1 cellular context compared by ENCODE assay signal in genomic region chr17:752002-752619, GRCh38.
TF ChIP-seq lines count a peak whose summit lies in the region.

Gene GEMIN4, minus strand, starts transcription at chr17:752264. Its CDS starts 122 bp downstream, at chr17:752142.

TF ChIP-seq in HepG2, 621 proteins besides CTCF, POLR2A, EP300 and RAD21 (continued from another document and continues in another):
- TF ChIP-seq NR2C2 (CRISPR knock-in tag; IDR thresholded peaks at IDR 0.05; ENCODE audit: borderline replicate concordance) (peak; percentile 46), ETV6 (CRISPR knock-in tag; conservative IDR thresholded peaks at IDR 0.05) (no peak; the same call in 1 of the 2 replicates), ZNF552 (CRISPR knock-in tag; IDR thresholded peaks at IDR 0.05; ENCODE audit: borderline replicate concordance) (peak; percentile 22; the same call in 1 of the 2 replicates), ZSCAN5A (CRISPR knock-in tag; IDR thresholded peaks at IDR 0.05; ENCODE audit: borderline replicate concordance) (peak; percentile 77; the same call in 1 of the 2 replicates), ADNP (CRISPR knock-in tag; IDR thresholded peaks at IDR 0.05) (no peak), ZNF543 (CRISPR knock-in tag; IDR thresholded peaks at IDR 0.05) (peak; percentile 75), SNAPC2 (CRISPR knock-in tag; IDR thresholded peaks at IDR 0.05) (peak; percentile 77; the same call in 1 of the 2 replicates), FOXA3 (CRISPR knock-in tag; IDR thresholded peaks at IDR 0.05) (0 out of 2 replicates have a peak, but pooled peaks have one; percentile 7), ZHX1 (CRISPR knock-in tag; IDR thresholded peaks at IDR 0.05; ENCODE audit: low read depth) (peak; percentile 80), MYC (CRISPR knock-in tag; IDR thresholded peaks at IDR 0.05; ENCODE audit: borderline replicate concordance) (peak; percentile 86; the same call in 1 of the 2 replicates), JUND (CRISPR knock-in tag; IDR thresholded peaks at IDR 0.05) (no peak; the same call in 1 of the 2 replicates), HOXA5 (CRISPR knock-in tag; IDR thresholded peaks at IDR 0.05) (peak; percentile 31; the same call in 1 of the 2 replicates), NFRKB (IDR thresholded peaks at IDR 0.05) (no peak), ZNF136 (CRISPR knock-in tag; IDR thresholded peaks at IDR 0.05; ENCODE audit: low read depth) (peak; percentile 63; the same call in 1 of the 2 replicates), DMAP1 (CRISPR knock-in tag; IDR thresholded peaks at IDR 0.05) (peak; percentile 76), ZNF451 (CRISPR knock-in tag; IDR thresholded peaks at IDR 0.05) (peak; percentile 72), NFE2 (CRISPR knock-in tag; IDR thresholded peaks at IDR 0.05) (no peak), ZFAT (CRISPR knock-in tag; conservative IDR thresholded peaks at IDR 0.05) (0 out of 2 replicates have a peak, but pooled peaks have one; percentile 76), KLF9 (CRISPR knock-in tag; IDR thresholded peaks at IDR 0.05; ENCODE audit: low read depth) (no peak), AGO1 (IDR thresholded peaks at IDR 0.05; ENCODE audit: low read depth, low read length, poor library complexity, severe bottlenecking) (peak; percentile 63), MXD3 (CRISPR knock-in tag; IDR thresholded peaks at IDR 0.05) (peak; percentile 52; the same call in 1 of the 2 replicates), ZBTB7B (CRISPR knock-in tag; IDR thresholded peaks at IDR 0.05) (peak; percentile 62; the same call in 1 of the 2 replicates), ZBTB33 (CRISPR knock-in tag; IDR thresholded peaks at IDR 0.05) (peak; percentile 53; the same call in 1 of the 2 replicates), FOXJ3 (CRISPR knock-in tag; IDR thresholded peaks at IDR 0.05; ENCODE audit: borderline replicate concordance) (no peak), ZNF558 (CRISPR knock-in tag; IDR thresholded peaks at IDR 0.05; ENCODE audit: borderline replicate concordance) (peak; percentile 49; the same call in 1 of the 2 replicates)
- TF ChIP-seq, protein P1, sequence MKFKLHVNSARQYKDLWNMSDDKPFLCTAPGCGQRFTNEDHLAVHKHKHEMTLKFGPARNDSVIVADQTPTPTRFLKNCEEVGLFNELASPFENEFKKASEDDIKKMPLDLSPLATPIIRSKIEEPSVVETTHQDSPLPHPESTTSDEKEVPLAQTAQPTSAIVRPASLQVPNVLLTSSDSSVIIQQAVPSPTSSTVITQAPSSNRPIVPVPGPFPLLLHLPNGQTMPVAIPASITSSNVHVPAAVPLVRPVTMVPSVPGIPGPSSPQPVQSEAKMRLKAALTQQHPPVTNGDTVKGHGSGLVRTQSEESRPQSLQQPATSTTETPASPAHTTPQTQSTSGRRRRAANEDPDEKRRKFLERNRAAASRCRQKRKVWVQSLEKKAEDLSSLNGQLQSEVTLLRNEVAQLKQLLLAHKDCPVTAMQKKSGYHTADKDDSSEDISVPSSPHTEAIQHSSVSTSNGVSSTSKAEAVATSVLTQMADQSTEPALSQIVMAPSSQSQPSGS (CRISPR knock-in tag; IDR thresholded peaks at IDR 0.05): no peak
- TF ChIP-seq, protein P2, sequence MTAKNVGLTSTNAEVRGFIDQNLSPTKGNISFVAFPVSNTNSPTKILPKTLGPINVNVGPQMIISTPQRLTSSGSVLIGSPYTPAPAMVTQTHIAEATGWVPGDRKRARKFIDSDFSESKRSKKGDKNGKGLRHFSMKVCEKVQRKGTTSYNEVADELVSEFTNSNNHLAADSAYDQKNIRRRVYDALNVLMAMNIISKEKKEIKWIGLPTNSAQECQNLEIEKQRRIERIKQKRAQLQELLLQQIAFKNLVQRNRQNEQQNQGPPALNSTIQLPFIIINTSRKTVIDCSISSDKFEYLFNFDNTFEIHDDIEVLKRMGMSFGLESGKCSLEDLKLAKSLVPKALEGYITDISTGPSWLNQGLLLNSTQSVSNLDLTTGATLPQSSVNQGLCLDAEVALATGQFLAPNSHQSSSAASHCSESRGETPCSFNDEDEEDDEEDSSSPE (CRISPR knock-in tag; IDR thresholded peaks at IDR 0.05): peak; percentile 95
- TF ChIP-seq, protein P3, sequence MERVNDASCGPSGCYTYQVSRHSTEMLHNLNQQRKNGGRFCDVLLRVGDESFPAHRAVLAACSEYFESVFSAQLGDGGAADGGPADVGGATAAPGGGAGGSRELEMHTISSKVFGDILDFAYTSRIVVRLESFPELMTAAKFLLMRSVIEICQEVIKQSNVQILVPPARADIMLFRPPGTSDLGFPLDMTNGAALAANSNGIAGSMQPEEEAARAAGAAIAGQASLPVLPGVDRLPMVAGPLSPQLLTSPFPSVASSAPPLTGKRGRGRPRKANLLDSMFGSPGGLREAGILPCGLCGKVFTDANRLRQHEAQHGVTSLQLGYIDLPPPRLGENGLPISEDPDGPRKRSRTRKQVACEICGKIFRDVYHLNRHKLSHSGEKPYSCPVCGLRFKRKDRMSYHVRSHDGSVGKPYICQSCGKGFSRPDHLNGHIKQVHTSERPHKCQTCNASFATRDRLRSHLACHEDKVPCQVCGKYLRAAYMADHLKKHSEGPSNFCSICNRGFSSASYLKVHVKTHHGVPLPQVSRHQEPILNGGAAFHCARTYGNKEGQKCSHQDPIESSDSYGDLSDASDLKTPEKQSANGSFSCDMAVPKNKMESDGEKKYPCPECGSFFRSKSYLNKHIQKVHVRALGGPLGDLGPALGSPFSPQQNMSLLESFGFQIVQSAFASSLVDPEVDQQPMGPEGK (CRISPR knock-in tag; IDR thresholded peaks at IDR 0.05): no peak
- TF ChIP-seq, protein P4, sequence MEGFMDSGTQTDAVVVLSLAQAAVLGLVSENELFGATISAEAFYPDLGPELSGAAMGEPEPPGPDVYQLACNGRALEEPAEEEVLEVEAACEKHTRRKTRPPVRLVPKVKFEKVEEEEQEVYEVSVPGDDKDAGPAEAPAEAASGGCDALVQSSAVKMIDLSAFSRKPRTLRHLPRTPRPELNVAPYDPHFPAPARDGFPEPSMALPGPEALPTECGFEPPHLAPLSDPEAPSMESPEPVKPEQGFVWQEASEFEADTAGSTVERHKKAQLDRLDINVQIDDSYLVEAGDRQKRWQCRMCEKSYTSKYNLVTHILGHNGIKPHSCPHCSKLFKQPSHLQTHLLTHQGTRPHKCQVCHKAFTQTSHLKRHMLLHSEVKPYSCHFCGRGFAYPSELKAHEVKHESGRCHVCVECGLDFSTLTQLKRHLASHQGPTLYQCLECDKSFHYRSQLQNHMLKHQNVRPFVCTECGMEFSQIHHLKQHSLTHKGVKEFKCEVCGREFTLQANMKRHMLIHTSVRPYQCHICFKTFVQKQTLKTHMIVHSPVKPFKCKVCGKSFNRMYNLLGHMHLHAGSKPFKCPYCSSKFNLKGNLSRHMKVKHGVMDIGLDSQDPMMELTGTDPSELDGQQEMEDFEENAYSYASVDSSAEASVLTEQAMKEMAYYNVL (CRISPR knock-in tag; IDR thresholded peaks at IDR 0.05; ENCODE audit: borderline replicate concordance): peak; percentile 84; the same call in 1 of the 2 replicates
- TF ChIP-seq, protein P5, sequence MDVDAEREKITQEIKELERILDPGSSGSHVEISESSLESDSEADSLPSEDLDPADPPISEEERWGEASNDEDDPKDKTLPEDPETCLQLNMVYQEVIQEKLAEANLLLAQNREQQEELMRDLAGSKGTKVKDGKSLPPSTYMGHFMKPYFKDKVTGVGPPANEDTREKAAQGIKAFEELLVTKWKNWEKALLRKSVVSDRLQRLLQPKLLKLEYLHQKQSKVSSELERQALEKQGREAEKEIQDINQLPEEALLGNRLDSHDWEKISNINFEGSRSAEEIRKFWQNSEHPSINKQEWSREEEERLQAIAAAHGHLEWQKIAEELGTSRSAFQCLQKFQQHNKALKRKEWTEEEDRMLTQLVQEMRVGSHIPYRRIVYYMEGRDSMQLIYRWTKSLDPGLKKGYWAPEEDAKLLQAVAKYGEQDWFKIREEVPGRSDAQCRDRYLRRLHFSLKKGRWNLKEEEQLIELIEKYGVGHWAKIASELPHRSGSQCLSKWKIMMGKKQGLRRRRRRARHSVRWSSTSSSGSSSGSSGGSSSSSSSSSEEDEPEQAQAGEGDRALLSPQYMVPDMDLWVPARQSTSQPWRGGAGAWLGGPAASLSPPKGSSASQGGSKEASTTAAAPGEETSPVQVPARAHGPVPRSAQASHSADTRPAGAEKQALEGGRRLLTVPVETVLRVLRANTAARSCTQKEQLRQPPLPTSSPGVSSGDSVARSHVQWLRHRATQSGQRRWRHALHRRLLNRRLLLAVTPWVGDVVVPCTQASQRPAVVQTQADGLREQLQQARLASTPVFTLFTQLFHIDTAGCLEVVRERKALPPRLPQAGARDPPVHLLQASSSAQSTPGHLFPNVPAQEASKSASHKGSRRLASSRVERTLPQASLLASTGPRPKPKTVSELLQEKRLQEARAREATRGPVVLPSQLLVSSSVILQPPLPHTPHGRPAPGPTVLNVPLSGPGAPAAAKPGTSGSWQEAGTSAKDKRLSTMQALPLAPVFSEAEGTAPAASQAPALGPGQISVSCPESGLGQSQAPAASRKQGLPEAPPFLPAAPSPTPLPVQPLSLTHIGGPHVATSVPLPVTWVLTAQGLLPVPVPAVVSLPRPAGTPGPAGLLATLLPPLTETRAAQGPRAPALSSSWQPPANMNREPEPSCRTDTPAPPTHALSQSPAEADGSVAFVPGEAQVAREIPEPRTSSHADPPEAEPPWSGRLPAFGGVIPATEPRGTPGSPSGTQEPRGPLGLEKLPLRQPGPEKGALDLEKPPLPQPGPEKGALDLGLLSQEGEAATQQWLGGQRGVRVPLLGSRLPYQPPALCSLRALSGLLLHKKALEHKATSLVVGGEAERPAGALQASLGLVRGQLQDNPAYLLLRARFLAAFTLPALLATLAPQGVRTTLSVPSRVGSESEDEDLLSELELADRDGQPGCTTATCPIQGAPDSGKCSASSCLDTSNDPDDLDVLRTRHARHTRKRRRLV (CRISPR knock-in tag; IDR thresholded peaks at IDR 0.05): peak; percentile 65; the same call in 1 of the 2 replicates
- TF ChIP-seq, protein P6, sequence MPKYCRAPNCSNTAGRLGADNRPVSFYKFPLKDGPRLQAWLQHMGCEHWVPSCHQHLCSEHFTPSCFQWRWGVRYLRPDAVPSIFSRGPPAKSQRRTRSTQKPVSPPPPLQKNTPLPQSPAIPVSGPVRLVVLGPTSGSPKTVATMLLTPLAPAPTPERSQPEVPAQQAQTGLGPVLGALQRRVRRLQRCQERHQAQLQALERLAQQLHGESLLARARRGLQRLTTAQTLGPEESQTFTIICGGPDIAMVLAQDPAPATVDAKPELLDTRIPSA (CRISPR knock-in tag; IDR thresholded peaks at IDR 0.05; ENCODE audit: borderline replicate concordance): peak; percentile 95
- TF ChIP-seq, protein P7, sequence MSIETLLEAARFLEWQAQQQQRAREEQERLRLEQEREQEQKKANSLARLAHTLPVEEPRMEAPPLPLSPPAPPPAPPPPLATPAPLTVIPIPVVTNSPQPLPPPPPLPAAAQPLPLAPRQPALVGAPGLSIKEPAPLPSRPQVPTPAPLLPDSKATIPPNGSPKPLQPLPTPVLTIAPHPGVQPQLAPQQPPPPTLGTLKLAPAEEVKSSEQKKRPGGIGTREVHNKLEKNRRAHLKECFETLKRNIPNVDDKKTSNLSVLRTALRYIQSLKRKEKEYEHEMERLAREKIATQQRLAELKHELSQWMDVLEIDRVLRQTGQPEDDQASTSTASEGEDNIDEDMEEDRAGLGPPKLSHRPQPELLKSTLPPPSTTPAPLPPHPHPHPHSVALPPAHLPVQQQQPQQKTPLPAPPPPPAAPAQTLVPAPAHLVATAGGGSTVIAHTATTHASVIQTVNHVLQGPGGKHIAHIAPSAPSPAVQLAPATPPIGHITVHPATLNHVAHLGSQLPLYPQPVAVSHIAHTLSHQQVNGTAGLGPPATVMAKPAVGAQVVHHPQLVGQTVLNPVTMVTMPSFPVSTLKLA (IDR thresholded peaks at IDR 0.05): no peak
